Comparison of ENCODE assay signal across 1 cellular context in the genomic region with DNA sequence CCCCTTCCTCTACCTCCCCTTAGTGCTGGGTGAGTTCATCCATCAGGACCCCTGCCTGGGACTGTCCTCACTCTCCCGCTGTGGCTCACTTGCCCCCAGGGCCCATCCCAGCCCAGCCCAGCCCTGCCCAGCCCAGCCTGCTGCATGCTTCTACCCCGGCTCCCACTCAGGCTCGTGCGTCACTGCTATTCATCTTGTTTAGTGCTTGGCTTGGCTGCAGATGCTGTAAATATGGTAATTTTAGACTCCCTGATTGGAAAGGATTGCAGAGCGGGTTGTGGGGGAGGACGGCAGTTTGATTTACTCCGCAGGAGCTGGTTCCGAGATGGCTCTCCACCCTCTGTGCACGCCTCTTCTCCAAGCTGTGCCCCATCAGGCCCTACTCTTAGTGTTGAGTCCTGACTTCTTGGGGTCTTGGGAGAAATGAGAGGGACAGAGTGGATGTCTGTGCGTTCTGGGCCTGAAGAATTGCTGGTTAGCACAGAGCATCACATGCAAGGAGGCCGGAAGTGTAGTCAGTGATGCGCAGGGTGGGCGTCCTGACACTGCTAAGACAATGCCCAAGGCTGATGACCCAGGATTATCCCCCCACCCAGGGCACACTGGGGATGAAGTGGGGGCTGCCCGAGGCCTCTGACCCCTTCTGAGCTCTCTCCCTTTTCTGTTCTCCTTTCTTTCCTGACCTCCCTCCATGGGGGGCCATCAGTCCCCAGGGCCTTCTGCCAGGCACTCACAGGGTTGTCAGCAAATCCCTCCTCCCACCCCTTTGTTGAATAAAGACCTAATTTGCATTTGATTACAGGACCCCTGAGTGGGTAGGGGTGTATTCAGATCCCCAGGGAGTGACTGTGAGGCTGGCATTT.
TF ChIP-seq lines count a peak whose summit lies in the region.

No MANE protein-coding gene starts in this region.

TF ChIP-seq in HEK293, 187 proteins besides CTCF, POLR2A, EP300 and RAD21 (continued from another document):
- TF ChIP-seq ZNF174 (tag by site-specific recombination; IDR thresholded peaks at IDR 0.05) (no peak), PATZ1 (tag by site-specific recombination; IDR thresholded peaks at IDR 0.05) (peak; percentile 76), KLF17 (tag by site-specific recombination; IDR thresholded peaks at IDR 0.05) (peak; percentile 94), ZNF175 (tag by site-specific recombination; IDR thresholded peaks at IDR 0.05) (no peak), ZNF148 (tag by site-specific recombination; IDR thresholded peaks at IDR 0.05; ENCODE audit: borderline replicate concordance) (no peak), ZNF416 (tag by site-specific recombination; IDR thresholded peaks at IDR 0.05) (no peak), HOXC10 (CRISPR knock-in tag; IDR thresholded peaks at IDR 0.05) (no peak), MEIS1 (CRISPR knock-in tag; IDR thresholded peaks at IDR 0.05; ENCODE audit: borderline replicate concordance) (no peak), ZNF596 (tag by site-specific recombination; IDR thresholded peaks at IDR 0.05) (no peak; the same call in 1 of the 2 replicates), GFI1B (tag by site-specific recombination; IDR thresholded peaks at IDR 0.05) (peak; percentile 88), ZNF157 (tag by site-specific recombination; IDR thresholded peaks at IDR 0.05) (no peak), ZNF560 (tag by site-specific recombination; IDR thresholded peaks at IDR 0.05; ENCODE audit: borderline replicate concordance) (no peak), ZSCAN30 (tag by site-specific recombination; IDR thresholded peaks at IDR 0.05) (0 out of 2 replicates have a peak, but pooled peaks have one; percentile 56), ZNF202 (tag by site-specific recombination; IDR thresholded peaks at IDR 0.05; ENCODE audit: borderline replicate concordance) (no peak), ZNF274 (IDR thresholded peaks at IDR 0.05; ENCODE audit: low read length) (no peak), ZNF274 (tag by site-specific recombination; IDR thresholded peaks at IDR 0.05; ENCODE audit: borderline replicate concordance) (no peak), PBX3 (CRISPR knock-in tag; IDR thresholded peaks at IDR 0.05) (no peak), ZNF24 (tag by site-specific recombination; IDR thresholded peaks at IDR 0.05) (peak; percentile 75; the same call in 1 of the 2 replicates), ZSCAN18 (tag by site-specific recombination; IDR thresholded peaks at IDR 0.05) (no peak), ZSCAN23 (tag by site-specific recombination; IDR thresholded peaks at IDR 0.05) (peak; percentile 31; the same call in 1 of the 2 replicates), ZNF140 (tag by site-specific recombination; IDR thresholded peaks at IDR 0.05) (no peak), HOXA7 (CRISPR knock-in tag; IDR thresholded peaks at IDR 0.05; ENCODE audit: borderline replicate concordance) (no peak), ZNF146 (tag by site-specific recombination; IDR thresholded peaks at IDR 0.05) (no peak), ZNF121 (tag by site-specific recombination; IDR thresholded peaks at IDR 0.05) (no peak), OSR2 (tag by site-specific recombination; IDR thresholded peaks at IDR 0.05) (peak; percentile 86), KLF8 (tag by site-specific recombination; IDR thresholded peaks at IDR 0.05) (peak; percentile 43; the same call in 1 of the 2 replicates), ZNF600 (tag by site-specific recombination; IDR thresholded peaks at IDR 0.05) (peak; percentile 90), ZNF19 (tag by site-specific recombination; IDR thresholded peaks at IDR 0.05; ENCODE audit: low read depth) (no peak), SP2 (tag by site-specific recombination; IDR thresholded peaks at IDR 0.05) (peak; percentile 71), ZBTB6 (tag by site-specific recombination; IDR thresholded peaks at IDR 0.05) (no peak), ZNF423 (tag by site-specific recombination; IDR thresholded peaks at IDR 0.05) (peak; percentile 92), ZNF837 (tag by site-specific recombination; IDR thresholded peaks at IDR 0.05) (no peak)
- TF ChIP-seq, protein P1, sequence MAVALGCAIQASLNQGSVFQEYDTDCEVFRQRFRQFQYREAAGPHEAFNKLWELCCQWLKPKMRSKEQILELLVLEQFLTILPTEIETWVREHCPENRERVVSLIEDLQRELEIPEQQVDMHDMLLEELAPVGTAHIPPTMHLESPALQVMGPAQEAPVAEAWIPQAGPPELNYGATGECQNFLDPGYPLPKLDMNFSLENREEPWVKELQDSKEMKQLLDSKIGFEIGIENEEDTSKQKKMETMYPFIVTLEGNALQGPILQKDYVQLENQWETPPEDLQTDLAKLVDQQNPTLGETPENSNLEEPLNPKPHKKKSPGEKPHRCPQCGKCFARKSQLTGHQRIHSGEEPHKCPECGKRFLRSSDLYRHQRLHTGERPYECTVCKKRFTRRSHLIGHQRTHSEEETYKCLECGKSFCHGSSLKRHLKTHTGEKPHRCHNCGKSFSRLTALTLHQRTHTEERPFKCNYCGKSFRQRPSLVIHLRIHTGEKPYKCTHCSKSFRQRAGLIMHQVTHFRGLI (tag by site-specific recombination; IDR thresholded peaks at IDR 0.05) = peak; percentile 100
- TF ChIP-seq, protein P2, sequence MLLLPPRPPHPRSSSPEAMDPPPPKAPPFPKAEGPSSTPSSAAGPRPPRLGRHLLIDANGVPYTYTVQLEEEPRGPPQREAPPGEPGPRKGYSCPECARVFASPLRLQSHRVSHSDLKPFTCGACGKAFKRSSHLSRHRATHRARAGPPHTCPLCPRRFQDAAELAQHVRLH (tag by site-specific recombination; IDR thresholded peaks at IDR 0.05) = 0 out of 2 replicates have a peak, but pooled peaks have one; percentile 58
